In the genomic region with DNA sequence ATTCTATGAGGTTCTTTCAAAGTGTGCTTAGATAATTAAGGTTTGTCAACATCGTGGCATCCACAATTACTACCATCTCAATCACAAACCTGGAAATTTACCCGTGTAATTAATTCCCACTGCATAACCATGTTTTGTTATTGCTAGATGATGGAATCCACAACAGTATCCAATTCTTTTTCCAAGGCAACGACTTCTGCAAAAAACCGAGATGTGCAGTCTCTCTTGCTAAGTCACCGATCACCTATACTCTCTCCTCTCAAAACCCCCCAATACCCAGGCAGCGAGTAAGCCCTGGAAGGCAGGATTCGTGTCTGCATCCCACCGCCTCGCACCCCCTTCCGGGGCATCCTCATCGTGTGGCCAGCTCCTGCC, we compare ENCODE assay signal across 8 cellular contexts. TPM values are rescaled to one million over a fixed set of nuclear protein-coding genes. Genes with fewer than 3 reads are reported as not detected.
A peak's percentile ranks its signal among the peaks of the same experiment; 100 is the strongest.
DNase-seq lines count a peak whose midpoint lies in the region; ATAC-seq, FAIRE-seq and TF ChIP-seq lines count a peak whose summit lies in the region.

No MANE protein-coding gene starts in this region.

- H3K18ac ChIP-seq in mesendoderm (ENCODE audit: low read length): peak overlapping the region; percentile 20

- no peak for TF ChIP-seq CTCF in Caco-2 (IDR thresholded peaks at IDR 0.05; ENCODE audit: insufficient read depth in 1 of 2, low read depth in 1 of 2, low read length in 1 of 2, severe bottlenecking in 1 of 2, unreplicated experiment in 1 of 2)
- no peak for TF ChIP-seq CTCF in astrocyte of the spinal cord (IDR thresholded peaks at IDR 0.05; ENCODE audit: low read depth, low read length)

- H3K27me3 Mint-ChIP-seq in Caco-2 (ENCODE audit: insufficient read depth, unreplicated experiment): no peaks in the 10 kb centered on the region

- H3K27me3 ChIP-seq in Caco-2 (replicated peaks; ENCODE audit: control insufficient read depth, insufficient read depth, low read length) (no peaks in the 10 kb centered on the region), mesendoderm (ENCODE audit: insufficient read depth, low read length, poor library complexity) (no peaks in the 10 kb centered on the region)

- H3K9me3 Mint-ChIP-seq in Caco-2 (ENCODE audit: unreplicated experiment): no peaks in the 10 kb centered on the region

- H3K4me1 ChIP-seq in Caco-2 (peaks cover 13% of the 10 kb centered on the region; the same call in 1 of the 2 replicates), mesendoderm (ENCODE audit: control insufficient read depth, low read depth, low read length) (no peaks in the 10 kb centered on the region)

- H4K8ac ChIP-seq in mesendoderm (ENCODE audit: low read depth, low read length): peak overlapping the region; percentile 17

- H3K4me3 ChIP-seq in Caco-2 (ENCODE audit: low read depth, low read length) (peak overlapping the region; percentile 99), astrocyte of the spinal cord (ENCODE audit: low read depth, low read length) (peak overlapping the region; percentile 64), mesendoderm (ENCODE audit: low read length) (peak overlapping the region; percentile 52)

- no peak overlapping the region for H4K5ac ChIP-seq in mesendoderm (ENCODE audit: low read length)

- no peak overlapping the region for H2BK5ac ChIP-seq in mesendoderm (ENCODE audit: low read length)

- no peak for DNase-seq in Caco-2
- DNase-seq in astrocyte of the spinal cord (ENCODE audit: low read depth, low spot score): no peak
- no peak for DNase-seq in mesendoderm
- no peak for DNase-seq in HCEC 1CT
- DNase-seq in HTR-8/SVneo (ENCODE audit: insufficient read length, low spot score): no peak

- peak overlapping the region; percentile 90 for H3K27ac Mint-ChIP-seq in Caco-2 (ENCODE audit: unreplicated experiment)

- TSS peak; percentile 61 for BruUV-seq in Caco-2 (replicated peaks; lab: Mats Ljungman, UMichigan)

- no peak overlapping the region for H2AK5ac ChIP-seq in mesendoderm (ENCODE audit: low read length)

- H2BK15ac ChIP-seq in mesendoderm (replicated peaks; ENCODE audit: low read depth): no peak overlapping the region

- H3K4me1 Mint-ChIP-seq in Caco-2 (ENCODE audit: low read depth, unreplicated experiment): peaks cover 11% of the 10 kb centered on the region

- H3K4me3 Mint-ChIP-seq in Caco-2 (ENCODE audit: unreplicated experiment): peak overlapping the region; percentile 94

- H3K36me3 Mint-ChIP-seq in Caco-2 (ENCODE audit: insufficient read depth, unreplicated experiment): peaks cover 47% of the 10 kb centered on the region

- no peak overlapping the region for H3K23ac ChIP-seq in mesendoderm (ENCODE audit: low read length)

- no peaks in the 10 kb centered on the region for H3K9me3 ChIP-seq in Caco-2

- intact Hi-C loops in Caco-2 (cut with micrococcal nuclease; ENCODE audit: unreplicated experiment): loop anchor here (5.0 kb wide), 1 partner anchor 91 kb away; a partner anchor contains a TSS

- POLR2A ChIA-PET in Caco-2 (lab: Charles Lee): interaction anchor here (0.5 to 1.2 kb wide), 3 partner anchors 17 to 90 kb away, joined by 9 to 19 read pairs (median 11); a partner anchor contains a TSS

- CTCF ChIA-PET in Caco-2 (lab: Charles Lee): interaction anchor here (0.7 to 2.9 kb wide), 4 partner anchors 10 to 404 kb away, joined by 3 to 10 read pairs (median 6); a partner anchor contains a TSS

- H3K79me2 ChIP-seq in mesendoderm (ENCODE audit: control insufficient read depth, insufficient read depth, low read length): peaks cover 43% of the 10 kb centered on the region

- WGBS in mesendoderm (ENCODE audit: extremely low coverage, insufficient coverage, low lambda C conversion rate): no CpG with 5 or more reads among the region's 11 CpGs

- FAIRE-seq in HTR-8/SVneo (lab: Jason Lieb, UNC): no peak

- no peaks in the 10 kb centered on the region for H3K36me3 ChIP-seq in Caco-2 (ENCODE audit: control insufficient read depth, insufficient read depth, low read length)
- H3K36me3 ChIP-seq in mesendoderm (ENCODE audit: control insufficient read depth, insufficient read depth, low read length): peaks cover under 1% of the 10 kb centered on the region

- H3K9ac ChIP-seq in mesendoderm (ENCODE audit: low read length): peak overlapping the region; percentile 94

- H3K79me1 ChIP-seq in mesendoderm (ENCODE audit: low read length): no peaks in the 10 kb centered on the region

- H3K4me2 ChIP-seq in mesendoderm (ENCODE audit: low read length): peak overlapping the region; percentile 39

- H2BK120ac ChIP-seq in mesendoderm (ENCODE audit: low read depth, low read length): no peak overlapping the region

- H3K27ac ChIP-seq in mesendoderm (ENCODE audit: low read depth, low read length): peak overlapping the region; percentile 77

- ATAC-seq in HG03520 (IDR thresholded peaks at IDR 0.05; ENCODE audit: unreplicated experiment): peak; percentile 3
- ATAC-seq in HG03159 (IDR thresholded peaks at IDR 0.05; ENCODE audit: unreplicated experiment): no peak
- ATAC-seq in HG02870 (IDR thresholded peaks at IDR 0.05; ENCODE audit: unreplicated experiment): no peak

- no peak overlapping the region for H3K4ac ChIP-seq in mesendoderm (ENCODE audit: low read depth, low read length)

- in situ Hi-C loops in astrocyte of the spinal cord (cut with HindIII; ENCODE audit: low sequenced_read_pairs): no loop called here

- peak overlapping the region; percentile 99 for H3K56ac ChIP-seq in mesendoderm (ENCODE audit: low read length)

RNA-seq across cellular contexts. Expression of a gene that starts 0.7 kb away (rescaled TPM):
- total RNA-seq in Caco-2 (2022): 370 TPM in 2 replicates
- polyA plus RNA-seq in mesendoderm (2013, experiment 1 of 2): 274 TPM
- 271 TPM for polyA plus RNA-seq in mesendoderm (2013, experiment 2 of 2)

RNA-seq across cellular contexts. Expression of a gene that starts 36.3 kb away (rescaled TPM):
- 1.2 and 1.3 TPM in 2 replicates for total RNA-seq in Caco-2 (2022)
- 0.42 TPM for polyA plus RNA-seq in mesendoderm (2013, experiment 1 of 2)
- 0.41 TPM for polyA plus RNA-seq in mesendoderm (2013, experiment 2 of 2)
